Comparison of ENCODE assay signal across 8 cellular contexts in the genomic region with DNA sequence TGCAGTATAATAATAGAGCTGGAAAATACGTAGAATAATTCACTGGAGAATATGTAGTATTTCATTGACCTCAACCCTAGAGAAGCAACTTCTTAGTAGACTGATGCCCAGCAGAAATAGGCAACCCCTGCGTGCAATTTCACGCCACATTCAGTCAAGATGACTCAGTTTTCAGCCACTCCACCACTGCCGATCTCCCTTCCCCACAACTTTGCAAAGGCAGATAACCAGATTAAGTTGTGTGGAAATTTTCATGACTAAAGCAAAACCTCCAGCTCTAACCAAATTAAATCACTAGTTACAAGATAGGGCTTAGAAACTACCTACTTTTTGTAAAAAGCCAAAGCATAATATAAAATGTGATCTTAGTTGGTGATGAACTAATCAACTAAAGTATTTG.
A peak's percentile ranks its signal among the peaks of the same experiment; 100 is the strongest.
DNase-seq lines count a peak whose midpoint lies in the region; ATAC-seq lines count a peak whose summit lies in the region.

No MANE protein-coding gene starts in this region.

- no peaks in the 10 kb centered on the region for H3K27me3 Mint-ChIP-seq in CD4-positive, CD25-positive, alpha-beta regulatory T cell

- peak overlapping the region in 3 of 4 donors; percentile 52 to 85 (median 78) for H3K4me3 Mint-ChIP-seq in CD4-positive, CD25-positive, alpha-beta regulatory T cell

- peaks cover 6% of the 10 kb centered on the region for H3K36me3 Mint-ChIP-seq in CD4-positive, CD25-positive, alpha-beta regulatory T cell

- peak; percentile 19 to 30 for ATAC-seq in CD4-positive, CD25-positive, alpha-beta regulatory T cell (ENCODE audit: low read depth in 2 of 2)
- ATAC-seq in HG02938 (IDR thresholded peaks at IDR 0.05; ENCODE audit: unreplicated experiment) = peak; percentile 32

- peak overlapping the region; percentile 38 for H3K4me3 ChIP-seq in CD4-positive, CD25-positive, alpha-beta regulatory T cell (ENCODE audit: low read depth, low read length)

- H3K9me3 Mint-ChIP-seq in CD4-positive, CD25-positive, alpha-beta regulatory T cell = no peaks in the 10 kb centered on the region

- peaks cover 57 to 92% (median 71%) of the 10 kb centered on the region in 4 donors for H3K4me1 Mint-ChIP-seq in CD4-positive, CD25-positive, alpha-beta regulatory T cell

- peak overlapping the region; percentile 75 for H3K27ac ChIP-seq in CD4-positive, CD25-positive, alpha-beta regulatory T cell (ENCODE audit: insufficient read depth, low read length, poor library complexity, severe bottlenecking)
- H3K27ac ChIP-seq in caudate nucleus (ENCODE audit: low read depth, low read length) = no peak overlapping the region

- DNase-seq in CD4-positive, CD25-positive, alpha-beta regulatory T cell = peak in 2 of 3 donors; percentile 25 to 56
- DNase-seq in UCSD-AML1 (lab: John Stamatoyannopoulos, UW; ENCODE audit: unreplicated experiment) (peak; percentile 19), HT-29 (ENCODE audit: low spot score) (no peak), NCI-H774 (lab: John Stamatoyannopoulos, UW) (no peak), caudate nucleus (lab: John Stamatoyannopoulos, UW) (no peak)
- DNase-seq in effector CD4-positive, alpha-beta T cell = peak; percentile 24
- peak; percentile 40 to 52 for DNase-seq in stimulated activated CD8-positive, alpha-beta memory T cell treated with anti-CD3 and anti-CD28 coated beads, Interleukin-2, amount 100 ng/mL, for 48 hours (ENCODE audit: low read depth in 2 of 2)

- H3K9me3 ChIP-seq in CD4-positive, CD25-positive, alpha-beta regulatory T cell (ENCODE audit: control insufficient read depth in 2 of 2, low read length in 2 of 2) = no peaks in the 10 kb centered on the region

- H3K36me3 ChIP-seq in CD4-positive, CD25-positive, alpha-beta regulatory T cell (ENCODE audit: control insufficient read depth, insufficient read depth, low read length) = no peaks in the 10 kb centered on the region

- H3K4me1 ChIP-seq in CD4-positive, CD25-positive, alpha-beta regulatory T cell (ENCODE audit: control insufficient read depth, insufficient read depth, low read length, poor library complexity, severe bottlenecking) = peaks cover 87% of the 10 kb centered on the region

- H3K27ac Mint-ChIP-seq in CD4-positive, CD25-positive, alpha-beta regulatory T cell = peak overlapping the region; percentile 91 to 99 (median 99)

- no peaks in the 10 kb centered on the region for H3K27me3 ChIP-seq in CD4-positive, CD25-positive, alpha-beta regulatory T cell (ENCODE audit: control insufficient read depth, insufficient read depth, low read length)

Comparison
In these comparisons a context has a peak if more than half of its experiments do, and no peak if none do; other contexts are left out.
1. DNase-seq: peak in CD4-positive, CD25-positive, alpha-beta regulatory T cell (2 of 3), UCSD-AML1 (single experiment), effector CD4-positive, alpha-beta T cell (single experiment) and stimulated activated CD8-positive, alpha-beta memory T cell treated with anti-CD3 and anti-CD28 coated beads, Interleukin-2, amount 100 ng/mL, for 48 hours (2 of 2); none in HT-29 (single experiment), NCI-H774 (single experiment) and caudate nucleus (0 of 61).